ENCODE assay signal across 1 cellular context in genomic region chr6:11012976-11013375, GRCh38.
TF ChIP-seq lines count a peak whose summit lies in the region.

No MANE protein-coding gene starts in this region.

TF ChIP-seq in H1, 55 proteins besides CTCF, POLR2A, EP300 and RAD21:
- TF ChIP-seq CHD2 (IDR thresholded peaks at IDR 0.05; ENCODE audit: low read length) (no peak), BACH1 (IDR thresholded peaks at IDR 0.05; ENCODE audit: low read length) (no peak), BRCA1 (IDR thresholded peaks at IDR 0.05; ENCODE audit: low read depth, low read length) (no peak), GTF2F1 (IDR thresholded peaks at IDR 0.05; ENCODE audit: borderline replicate concordance, low read depth, low read length) (no peak), HDAC2 (IDR thresholded peaks at IDR 0.05; ENCODE audit: borderline replicate concordance in 1 of 2, low read depth in 2 of 2, low read length in 2 of 2) (no peak), RNF2 (IDR thresholded peaks at IDR 0.05; ENCODE audit: borderline replicate concordance, low read depth, low read length, missing control alignments, poor library complexity, severe bottlenecking) (no peak), ATF2 (IDR thresholded peaks at IDR 0.05; ENCODE audit: low read length) (no peak), CREB1 (IDR thresholded peaks at IDR 0.05) (no peak)
